ENCODE assay signal across 19 cellular contexts in the genomic region with DNA sequence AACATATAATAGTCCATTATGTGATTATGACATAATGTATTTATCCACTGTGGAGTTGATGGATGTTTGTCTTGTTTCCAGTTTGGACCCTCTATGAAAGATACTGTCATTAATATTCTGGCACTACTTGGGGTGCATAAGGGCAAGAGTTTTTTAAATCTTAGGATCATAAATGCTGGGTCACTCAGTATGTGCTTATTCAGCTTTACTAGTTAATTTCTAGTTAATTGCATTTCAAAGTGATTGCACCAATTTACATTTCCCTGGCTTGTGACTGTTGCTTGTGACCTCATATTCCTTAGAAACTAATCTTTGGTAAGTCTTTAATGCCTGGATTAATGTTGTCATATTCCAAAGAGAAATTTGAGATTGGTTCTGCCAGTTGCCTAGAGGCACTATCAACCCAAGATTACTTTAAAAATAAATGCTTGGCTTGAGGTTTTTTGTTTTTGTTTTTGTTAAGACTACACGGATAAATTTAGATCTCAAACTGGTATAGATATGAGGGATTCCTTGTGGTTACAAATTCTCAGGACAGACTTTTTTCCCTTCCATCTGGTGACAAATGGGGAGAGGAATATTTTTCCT.
"Had no signal": no experiment of that assay in that cellular context is flagged by ENCODE, and none has a peak within 500 bp of the region (broad histone marks: within the 10 kb centered on the region; RNA-seq: fewer than 3 reads in every experiment).

No MANE protein-coding gene starts in this region.

- H3K9me3 Mint-ChIP-seq: naive thymus-derived CD4-positive, alpha-beta T cell; T-cell had no signal

- ATAC-seq: activated CD8-positive, alpha-beta T cell treated with anti-CD3 and anti-CD28 coated beads, Interleukin-2, amount 10 ng/mL, durations not matched to agents 7 days and 5 days; naive thymus-derived CD4-positive, alpha-beta T cell; sciatic nerve; stimulated activated naive CD8-positive, alpha-beta T cell treated with anti-CD3 and anti-CD28 coated beads, Interleukin-15, Interleukin-2, amounts not matched to agents 100 U/mL and 50 U/mL, for 24 hours; T-cell; upper lobe of right lung had no signal

- H3K4me3 Mint-ChIP-seq: activated CD8-positive, alpha-beta T cell treated with anti-CD3 and anti-CD28 coated beads, Interleukin-2, amount 10 ng/mL, durations not matched to agents 7 days and 5 days; naive thymus-derived CD4-positive, alpha-beta T cell; T-cell had no signal

- H3K27me3 Mint-ChIP-seq: naive thymus-derived CD4-positive, alpha-beta T cell; T-cell had no signal

- DNase-seq: activated CD4-positive, alpha-beta T cell treated with anti-CD3 and anti-CD28 coated beads for 4 hours; activated CD8-positive, alpha-beta memory T cell treated with anti-CD3 and anti-CD28 coated beads, Interleukin-2, amount 50 U/mL, for 48 hours; activated CD8-positive, alpha-beta T cell treated with anti-CD3 and anti-CD28 coated beads, Interleukin-2, amount 10 ng/mL, durations not matched to agents 7 days and 5 days; activated naive CD4-positive, alpha-beta T cell; central memory CD4-positive, alpha-beta T cell; foreskin melanocyte; midbrain; naive thymus-derived CD4-positive, alpha-beta T cell; posterior cingulate gyrus; stimulated activated CD4-positive, alpha-beta T cell treated with anti-CD3 and anti-CD28 coated beads, Interleukin-4, amount 100 ng/mL, for 1 hour; stimulated activated CD8-positive, alpha-beta memory T cell treated with anti-CD3 and anti-CD28 coated beads, Interleukin-4, amount 100 ng/mL, for 48 hours; stimulated activated naive CD8-positive, alpha-beta T cell treated with anti-CD3 and anti-CD28 coated beads, Interleukin-15, Interleukin-2, amounts not matched to agents 100 U/mL and 50 U/mL, for 24 hours; T-cell; upper lobe of right lung; WERI-Rb-1 had no signal

- H3K27ac Mint-ChIP-seq: activated CD8-positive, alpha-beta T cell treated with anti-CD3 and anti-CD28 coated beads, Interleukin-2, amount 10 ng/mL, durations not matched to agents 7 days and 5 days; T-cell had no signal

- H3K4me1 ChIP-seq: upper lobe of right lung had no signal

- H3K36me3 ChIP-seq: esophagus muscularis mucosa, suprapubic skin, upper lobe of right lung, WERI-Rb-1 had no signal

- H3K27ac ChIP-seq: esophagus muscularis mucosa, SK-N-MC, suprapubic skin, upper lobe of right lung, WERI-Rb-1 had no signal

- H3K9me3 ChIP-seq: esophagus muscularis mucosa, suprapubic skin, upper lobe of right lung had no signal

- H3K27me3 ChIP-seq: esophagus muscularis mucosa, suprapubic skin, upper lobe of right lung had no signal

- H3K4me3 ChIP-seq: esophagus muscularis mucosa, SK-N-MC, suprapubic skin, upper lobe of right lung had no signal

- H3K36me3 Mint-ChIP-seq: T-cell had no signal
